Comparison of ENCODE assay signal across 9 cellular contexts in genomic region chr6:118652051-118652699, GRCh38. TPM values are rescaled to one million over a fixed set of nuclear protein-coding genes. Genes with fewer than 3 reads are reported as not detected.
DNase-seq lines count a peak whose midpoint lies in the region; ATAC-seq, FAIRE-seq and TF ChIP-seq lines count a peak whose summit lies in the region.
"Had no signal": no experiment of that assay in that cellular context is flagged by ENCODE, and none has a peak within 500 bp of the region (broad histone marks: within the 10 kb centered on the region; RNA-seq: fewer than 3 reads in every experiment).

No MANE protein-coding gene starts in this region.

- H3K36me3 ChIP-seq in kidney (ENCODE audit: control insufficient read depth in 1 of 2, insufficient read depth in 2 of 2, low read length in 2 of 2) (no peaks in the 10 kb centered on the region), tibial artery (no peaks in the 10 kb centered on the region)

- H3K4me3 ChIP-seq in kidney (ENCODE audit: low read length in 2 of 2) (peak overlapping the region; percentile 53 to 82), tibial artery (peak overlapping the region; percentile 69 to 86)

- no peak for DNase-seq in activated CD8-positive, alpha-beta memory T cell treated with anti-CD3 and anti-CD28 coated beads, Interleukin-2, amount 10 ng/mL, durations not matched to agents 7 days and 5 days
- DNase-seq in activated CD8-positive, alpha-beta memory T cell treated with anti-CD3 and anti-CD28 coated beads for 24 hours = no peak
- DNase-seq in kidney = no peak
- DNase-seq in tibial artery = no peak
- DNase-seq in GDM1 (lab: John Stamatoyannopoulos, UW) = no peak
- DNase-seq in AML-193 (lab: John Stamatoyannopoulos, UW) = no peak

- H3K27me3 Mint-ChIP-seq in activated CD8-positive, alpha-beta memory T cell treated with anti-CD3 and anti-CD28 coated beads, Interleukin-2, amount 10 ng/mL, durations not matched to agents 7 days and 5 days = no peaks in the 10 kb centered on the region
- no peaks in the 10 kb centered on the region for H3K27me3 Mint-ChIP-seq in activated naive CD8-positive, alpha-beta T cell

- no peak for ATAC-seq in activated CD8-positive, alpha-beta memory T cell treated with anti-CD3 and anti-CD28 coated beads, Interleukin-2, amount 10 ng/mL, durations not matched to agents 7 days and 5 days
- no peak for ATAC-seq in GM19324 (IDR thresholded peaks at IDR 0.05; ENCODE audit: low FRiP score, unreplicated experiment)

- intact Hi-C loops in kidney (cut with DNase I) (no loop called here), tibial artery (cut with DNase I; ENCODE audit: low total_unique reads) (no loop called here)

- peaks cover 13% of the 10 kb centered on the region for H3K36me3 Mint-ChIP-seq in activated CD8-positive, alpha-beta memory T cell treated with anti-CD3 and anti-CD28 coated beads, Interleukin-2, amount 10 ng/mL, durations not matched to agents 7 days and 5 days
- no peaks in the 10 kb centered on the region for H3K36me3 Mint-ChIP-seq in activated naive CD8-positive, alpha-beta T cell

- no peak for FAIRE-seq in kidney (lab: Jason Lieb, UNC)
- FAIRE-seq: colon had no signal

- H3K9me3 ChIP-seq in kidney (ENCODE audit: control insufficient read depth in 1 of 2, low read length in 2 of 2) (no peaks in the 10 kb centered on the region), tibial artery (no peaks in the 10 kb centered on the region)

- peaks cover 40% of the 10 kb centered on the region for H3K4me1 Mint-ChIP-seq in activated CD8-positive, alpha-beta memory T cell treated with anti-CD3 and anti-CD28 coated beads, Interleukin-2, amount 10 ng/mL, durations not matched to agents 7 days and 5 days
- peaks cover 52% of the 10 kb centered on the region for H3K4me1 Mint-ChIP-seq in activated naive CD8-positive, alpha-beta T cell (ENCODE audit: low read depth)

- H3K9me3 Mint-ChIP-seq in activated CD8-positive, alpha-beta memory T cell treated with anti-CD3 and anti-CD28 coated beads, Interleukin-2, amount 10 ng/mL, durations not matched to agents 7 days and 5 days (ENCODE audit: low read depth) = no peaks in the 10 kb centered on the region
- H3K9me3 Mint-ChIP-seq in activated naive CD8-positive, alpha-beta T cell (ENCODE audit: low read depth) = no peaks in the 10 kb centered on the region

- no peaks in the 10 kb centered on the region for H3K27me3 ChIP-seq in tibial artery

- peak overlapping the region; percentile 87 for H3K4me3 Mint-ChIP-seq in activated CD8-positive, alpha-beta memory T cell treated with anti-CD3 and anti-CD28 coated beads, Interleukin-2, amount 10 ng/mL, durations not matched to agents 7 days and 5 days
- H3K4me3 Mint-ChIP-seq in activated naive CD8-positive, alpha-beta T cell = peak overlapping the region; percentile 91

- peak overlapping the region in 1 of 2 donors; percentile 94 for H3K27ac ChIP-seq in kidney (ENCODE audit: low read depth in 2 of 2, low read length in 2 of 2)
- peak overlapping the region; percentile 91 to 95 for H3K27ac ChIP-seq in tibial artery

- H3K4me1 ChIP-seq in kidney (ENCODE audit: control insufficient read depth in 1 of 2, insufficient read depth in 1 of 2, low read depth in 1 of 2, low read length in 2 of 2) (peaks cover 0 to 2% of the 10 kb centered on the region in 2 donors), tibial artery (peaks cover 0 to 19% (median 10%) of the 10 kb centered on the region in 4 donors)

- TF ChIP-seq CTCF in kidney (IDR thresholded peaks at IDR 0.05; ENCODE audit: borderline replicate concordance, extremely low read depth, insufficient read depth) (no peak), tibial artery (IDR thresholded peaks at IDR 0.05) (no peak)

- CTCF ChIA-PET in activated CD8-positive, alpha-beta memory T cell treated with anti-CD3 and anti-CD28 coated beads, Interleukin-2, amount 10 ng/mL, durations not matched to agents 7 days and 5 days (lab: Charles Lee) = interaction anchor here (0.9 to 1.4 kb wide), 4 partner anchors 8 to 148 kb away, joined by 3 to 5 read pairs (median 4); no protein-coding TSS in a partner anchor

- peak overlapping the region; percentile 88 for H3K27ac Mint-ChIP-seq in activated CD8-positive, alpha-beta memory T cell treated with anti-CD3 and anti-CD28 coated beads, Interleukin-2, amount 10 ng/mL, durations not matched to agents 7 days and 5 days
- peak overlapping the region; percentile 94 for H3K27ac Mint-ChIP-seq in activated naive CD8-positive, alpha-beta T cell

- peak overlapping the region; percentile 78 to 89 for H3K9ac ChIP-seq in kidney (ENCODE audit: low read length in 2 of 2)

RNA-seq across cellular contexts. Expression of gene CEP85L, which starts 0.8 kb away (rescaled TPM):
- 10 to 100 TPM; 32.9 to 39.6 TPM for total RNA-seq in activated CD8-positive, alpha-beta memory T cell treated with anti-CD3 and anti-CD28 coated beads, Interleukin-2, amount 10 ng/mL, durations not matched to agents 7 days and 5 days
- total RNA-seq in kidney = 12.9 TPM
- polyA plus RNA-seq in kidney (ENCODE audit: insufficient read depth, low read depth, low replicate concordance) = 0.84 TPM
